Comparison of ENCODE assay signal across 24 cellular contexts in the genomic region with DNA sequence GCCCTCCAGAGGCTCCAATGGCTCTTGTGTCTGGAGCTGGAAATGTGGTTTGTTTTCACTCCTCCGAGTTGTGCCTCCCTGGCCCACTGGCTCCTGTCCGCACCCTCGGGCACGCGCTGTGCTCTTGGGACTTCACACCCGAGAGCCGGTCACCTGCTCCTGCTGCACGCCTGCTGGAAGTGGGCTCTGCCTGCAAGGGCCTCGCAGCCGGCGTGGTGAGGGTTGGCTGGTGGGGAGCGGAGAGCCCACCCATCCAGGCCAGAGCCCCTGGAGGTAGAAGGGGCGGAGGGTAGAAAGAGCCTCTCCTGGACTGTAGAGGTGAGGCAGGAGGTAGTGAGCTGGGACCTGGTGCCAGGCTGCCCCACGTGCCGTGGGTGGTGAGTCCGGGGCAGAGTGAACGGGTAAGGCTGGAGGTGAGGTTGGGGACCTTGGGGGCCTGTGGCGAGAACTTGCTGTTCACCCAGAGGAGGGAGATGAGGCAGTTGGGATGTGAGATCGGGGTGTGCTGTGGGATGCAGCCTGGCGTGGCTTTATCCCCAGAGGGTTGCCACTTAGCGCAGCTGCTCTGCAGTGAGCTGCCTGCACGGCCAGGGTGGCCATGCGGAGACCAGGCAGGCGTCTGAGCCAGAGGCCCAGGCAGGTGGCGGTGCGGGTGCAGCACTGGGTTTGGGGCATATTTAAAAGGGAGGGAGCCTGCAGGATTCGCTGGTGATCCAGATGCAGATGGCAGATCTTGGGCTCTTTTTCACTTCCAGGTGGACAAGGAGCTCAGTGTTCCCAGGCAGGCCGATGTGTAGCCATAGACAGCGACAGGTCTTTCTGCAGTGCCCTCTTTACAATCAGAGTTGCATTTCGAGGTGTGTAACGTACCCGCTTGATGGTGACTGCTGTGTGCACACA. TPM values are rescaled to one million over a fixed set of nuclear protein-coding genes. Genes with fewer than 3 reads are reported as not detected.
DNase-seq lines count a peak whose midpoint lies in the region; ATAC-seq and TF ChIP-seq lines count a peak whose summit lies in the region.
"Had no signal": no experiment of that assay in that cellular context is flagged by ENCODE, and none has a peak within 500 bp of the region (broad histone marks: within the 10 kb centered on the region; RNA-seq: fewer than 3 reads in every experiment).

No MANE protein-coding gene starts in this region.

- POLR2A ChIA-PET in IMR-90 (lab: Charles Lee; ENCODE audit: unreplicated experiment): no interaction called here

- no peaks in the 10 kb centered on the region for H3K9me3 Mint-ChIP-seq in activated naive CD4-positive, alpha-beta T cell treated with anti-CD3 and anti-CD28 coated beads, Interleukin-2, amount 50 U/mL, for 24 hours
- H3K9me3 Mint-ChIP-seq: activated T-helper 17 cell treated with anti-CD3 and anti-CD28 coated beads, Interleukin-2, amount 50 U/mL, for 72 hours; brain; T-helper 1 cell treated with Interleukin-12 subunit alpha and Interleukin-12 subunit beta and Interleukin-4 antibody, amounts not matched to agents 30 μg/mL and 1 μg/mL, for 36 hours had no signal

- H3K4me2 ChIP-seq in IMR-90 (ENCODE audit: low read depth, low read length): no peak overlapping the region
- no peak overlapping the region for H3K4me2 ChIP-seq in osteoblast (ENCODE audit: insufficient read depth, low read length)
- no peak overlapping the region for H3K4me2 ChIP-seq in mesendoderm (ENCODE audit: low read length)

- no peak overlapping the region for H2BK120ac ChIP-seq in IMR-90 (ENCODE audit: low read depth, low read length)
- H2BK120ac ChIP-seq in mesendoderm (ENCODE audit: low read depth, low read length): no peak overlapping the region

- H3K4me3 ChIP-seq in IMR-90 (ENCODE audit: insufficient read depth, low read depth, low read length): no peak overlapping the region
- H3K4me3 ChIP-seq in heart right ventricle: no peak overlapping the region
- no peak overlapping the region for H3K4me3 ChIP-seq in osteoblast (ENCODE audit: insufficient read depth, low read length)
- H3K4me3 ChIP-seq in mesendoderm (ENCODE audit: low read length): no peak overlapping the region
- H3K4me3 ChIP-seq in Peyer's patch: no peak overlapping the region
- H3K4me3 ChIP-seq: coronary artery, esophagus squamous epithelium, gastrocnemius medialis, lung, suprapubic skin, uterus had no signal

- no peaks in the 10 kb centered on the region for H3K4me1 Mint-ChIP-seq in activated naive CD4-positive, alpha-beta T cell treated with anti-CD3 and anti-CD28 coated beads, Interleukin-2, amount 50 U/mL, for 24 hours
- H3K4me1 Mint-ChIP-seq: activated T-helper 17 cell treated with anti-CD3 and anti-CD28 coated beads, Interleukin-2, amount 50 U/mL, for 72 hours; H9 had no signal

- no peak overlapping the region for H2AK9ac ChIP-seq in IMR-90 (replicated peaks; ENCODE audit: low read depth, low read length, poor library complexity)

- H3K4me3 Mint-ChIP-seq in activated naive CD4-positive, alpha-beta T cell treated with anti-CD3 and anti-CD28 coated beads, Interleukin-2, amount 50 U/mL, for 24 hours: no peak overlapping the region
- H3K4me3 Mint-ChIP-seq: activated T-helper 17 cell treated with anti-CD3 and anti-CD28 coated beads, Interleukin-2, amount 50 U/mL, for 72 hours; brain; T-helper 1 cell treated with Interleukin-12 subunit alpha and Interleukin-12 subunit beta and Interleukin-4 antibody, amounts not matched to agents 30 μg/mL and 1 μg/mL, for 36 hours had no signal

- no peak for TF ChIP-seq CTCF in IMR-90 (conservative IDR thresholded peaks at IDR 0.05; ENCODE audit: low read depth, low read length)
- no peak for TF ChIP-seq CTCF in heart right ventricle (IDR thresholded peaks at IDR 0.05)
- no peak for TF ChIP-seq CTCF in osteoblast (IDR thresholded peaks at IDR 0.05; ENCODE audit: extremely low read depth, low read depth, low read length)
- no peak for TF ChIP-seq CTCF in Peyer's patch (IDR thresholded peaks at IDR 0.05)

- peaks cover 28 to 53% of the 10 kb centered on the region in 2 experiments for H3K79me1 ChIP-seq in IMR-90 (ENCODE audit: low read depth in 1 of 2, low read length in 2 of 2)
- H3K79me1 ChIP-seq in mesendoderm (ENCODE audit: low read length): peaks cover 1% of the 10 kb centered on the region

- peak overlapping the region; percentile 59 for H3K27ac Mint-ChIP-seq in activated naive CD4-positive, alpha-beta T cell treated with anti-CD3 and anti-CD28 coated beads, Interleukin-2, amount 50 U/mL, for 24 hours
- H3K27ac Mint-ChIP-seq: activated T-helper 17 cell treated with anti-CD3 and anti-CD28 coated beads, Interleukin-2, amount 50 U/mL, for 72 hours had no signal

- H3K14ac ChIP-seq in IMR-90 (replicated peaks; ENCODE audit: low read depth, low read length): no peak overlapping the region

- ATAC-seq in IMR-90 (ENCODE audit: low read depth): no peak
- peak in 5 of 8 donors; percentile 6 to 29 (median 7) for ATAC-seq in heart right ventricle
- no peak for ATAC-seq in sciatic nerve
- ATAC-seq: activated T-helper 17 cell treated with anti-CD3 and anti-CD28 coated beads, Interleukin-2, amount 50 U/mL, for 72 hours; gastrocnemius medialis had no signal

- no peak overlapping the region for H4K8ac ChIP-seq in IMR-90 (ENCODE audit: low read depth in 2 of 2, low read length in 2 of 2)
- H4K8ac ChIP-seq in mesendoderm (ENCODE audit: low read depth, low read length): no peak overlapping the region

- H3K36me3 ChIP-seq in IMR-90 (ENCODE audit: control insufficient read depth, insufficient read depth, low read length) (peaks cover 51% of the 10 kb centered on the region), heart right ventricle (peaks cover 0 to 77% (median 10%) of the 10 kb centered on the region in 9 donors), osteoblast (ENCODE audit: insufficient read depth, low read length) (peaks cover 39% of the 10 kb centered on the region), mesendoderm (ENCODE audit: control insufficient read depth, insufficient read depth, low read length) (peaks cover 7% of the 10 kb centered on the region), Peyer's patch (peaks cover 0 to 45% (median 0%) of the 10 kb centered on the region in 3 donors)
- H3K36me3 ChIP-seq: gastrocnemius medialis, uterus had no signal

- CTCF ChIA-PET in IMR-90 (lab: Yijun Ruan, JAX): no interaction called here

- TF ChIP-seq POLR2A in IMR-90 (IDR thresholded peaks at IDR 0.05; ENCODE audit: low read depth, low read length) (no peak), Peyer's patch (IDR thresholded peaks at IDR 0.05) (no peak)

- H3K79me2 ChIP-seq in osteoblast (ENCODE audit: insufficient read depth, low read length) (peaks cover 35% of the 10 kb centered on the region), mesendoderm (ENCODE audit: control insufficient read depth, insufficient read depth, low read length) (no peaks in the 10 kb centered on the region)

- H3K36me3 Mint-ChIP-seq in activated naive CD4-positive, alpha-beta T cell treated with anti-CD3 and anti-CD28 coated beads, Interleukin-2, amount 50 U/mL, for 24 hours: peaks cover 2% of the 10 kb centered on the region

- H2BK15ac ChIP-seq in IMR-90 (ENCODE audit: low read depth, low read length) (no peak overlapping the region), mesendoderm (replicated peaks; ENCODE audit: low read depth) (no peak overlapping the region)

- DNase-seq in activated naive CD4-positive, alpha-beta T cell treated with anti-CD3 and anti-CD28 coated beads, Interleukin-2, amount 50 U/mL, for 16 hours: no peak
- DNase-seq in IMR-90 (no peak), heart right ventricle (no peak), osteoblast (ENCODE audit: insufficient read length, low spot score, missing footprints) (peak; percentile 58), sciatic nerve (ENCODE audit: low spot score) (no peak), mesendoderm (no peak), Peyer's patch (no peak)
- DNase-seq: ACHN; esophagus squamous epithelium; gastrocnemius medialis; H9; NCI-H146; NCI-H524; NK-92 treated with Interleukin-12 subunit alpha and Interleukin-12 subunit beta, amount 100 ng/mL, for 24 hours; small intestine; stimulated activated CD4-positive, alpha-beta T cell treated with anti-CD3 and anti-CD28 coated beads, Interleukin-1b, Interleukin-23, amount 100 ng/mL, for 48 hours; uterus had no signal

- H3K4ac ChIP-seq in IMR-90 (ENCODE audit: low read depth, low read length) (no peak overlapping the region), mesendoderm (ENCODE audit: low read depth, low read length) (no peak overlapping the region)

- H2AFZ ChIP-seq in IMR-90 (replicated peaks; ENCODE audit: low read length, poor library complexity) (no peak overlapping the region), osteoblast (ENCODE audit: low read length) (no peak overlapping the region)

- no peaks in the 10 kb centered on the region for H3K27me3 Mint-ChIP-seq in activated naive CD4-positive, alpha-beta T cell treated with anti-CD3 and anti-CD28 coated beads, Interleukin-2, amount 50 U/mL, for 24 hours
- H3K27me3 Mint-ChIP-seq: activated T-helper 17 cell treated with anti-CD3 and anti-CD28 coated beads, Interleukin-2, amount 50 U/mL, for 72 hours; brain had no signal

- intact Hi-C loops in IMR-90 (cut with micrococcal nuclease): no loop called here
- intact Hi-C loops in heart right ventricle (cut with DNase I): no loop called here
- intact Hi-C loops in sciatic nerve (cut with DNase I): loop anchor here (2.0 kb wide), 1 partner anchor 14 kb away; no protein-coding TSS in a partner anchor

- in situ Hi-C loops in IMR-90 (cut with MboI; ENCODE audit: low sequenced_read_pairs): no loop called here

- no peak overlapping the region for H3K18ac ChIP-seq in IMR-90 (ENCODE audit: low read depth, low read length)
- no peak overlapping the region for H3K18ac ChIP-seq in mesendoderm (ENCODE audit: low read length)

- H3K23ac ChIP-seq in IMR-90 (ENCODE audit: low read depth, low read length) (no peak overlapping the region), mesendoderm (ENCODE audit: low read length) (no peak overlapping the region)

- H3K27me3 ChIP-seq in IMR-90 (ENCODE audit: control insufficient read depth, insufficient read depth, low read length): no peaks in the 10 kb centered on the region
- no peaks in the 10 kb centered on the region for H3K27me3 ChIP-seq in heart right ventricle
- H3K27me3 ChIP-seq in osteoblast (ENCODE audit: insufficient read depth, low read length): no peaks in the 10 kb centered on the region
- H3K27me3 ChIP-seq in mesendoderm (ENCODE audit: insufficient read depth, low read length, poor library complexity): no peaks in the 10 kb centered on the region
- no peaks in the 10 kb centered on the region for H3K27me3 ChIP-seq in Peyer's patch
- H3K27me3 ChIP-seq: esophagus squamous epithelium, gastrocnemius medialis, suprapubic skin, uterus had no signal

- H2AK5ac ChIP-seq in IMR-90 (ENCODE audit: low read depth, low read length): no peak overlapping the region
- H2AK5ac ChIP-seq in mesendoderm (ENCODE audit: low read length): no peak overlapping the region

- BruUV-seq in IMR-90 (replicated peaks; lab: Mats Ljungman, UMichigan): no TSS peak

- H3K27ac ChIP-seq in IMR-90 (ENCODE audit: insufficient read depth, low read length): no peak overlapping the region
- no peak overlapping the region for H3K27ac ChIP-seq in heart right ventricle
- no peak overlapping the region for H3K27ac ChIP-seq in osteoblast (ENCODE audit: low read depth, low read length)
- H3K27ac ChIP-seq in mesendoderm (ENCODE audit: low read depth, low read length): no peak overlapping the region
- no peak overlapping the region for H3K27ac ChIP-seq in Peyer's patch
- H3K27ac ChIP-seq: coronary artery, esophagus squamous epithelium, gastrocnemius medialis, suprapubic skin, uterus had no signal

- H4K5ac ChIP-seq in IMR-90 (ENCODE audit: low read depth, low read length): no peak overlapping the region
- no peak overlapping the region for H4K5ac ChIP-seq in mesendoderm (ENCODE audit: low read length)

- H3K9ac ChIP-seq in IMR-90 (ENCODE audit: low read depth, low read length): no peak overlapping the region
- no peak overlapping the region for H3K9ac ChIP-seq in mesendoderm (ENCODE audit: low read length)

- no peaks in the 10 kb centered on the region for H3K9me3 ChIP-seq in IMR-90 (ENCODE audit: control insufficient read depth, insufficient read depth, low read length)
- H3K9me3 ChIP-seq in heart right ventricle: no peaks in the 10 kb centered on the region
- H3K9me3 ChIP-seq in osteoblast (ENCODE audit: low read depth, low read length): no peaks in the 10 kb centered on the region
- H3K9me3 ChIP-seq in Peyer's patch: no peaks in the 10 kb centered on the region
- H3K9me3 ChIP-seq: esophagus squamous epithelium, gastrocnemius medialis, suprapubic skin, uterus had no signal

- H2BK5ac ChIP-seq in IMR-90 (ENCODE audit: low read depth, low read length, poor library complexity, severe bottlenecking): no peak overlapping the region
- H2BK5ac ChIP-seq in mesendoderm (ENCODE audit: low read length): no peak overlapping the region

- 94% methylated on average over 6 of the region's 32 CpGs; no CpG with 5 or more reads in 1 of the 2 experiments for WGBS in IMR-90 (ENCODE audit: extremely low coverage in 2 of 2, insufficient read length in 1 of 2), 2 experiments
- WGBS in heart right ventricle, 2 donors: 95% methylated on average over 32 of the region's 32 CpGs
- no CpG with 5 or more reads among the region's 32 CpGs for WGBS in mesendoderm (ENCODE audit: extremely low coverage, insufficient coverage, low lambda C conversion rate)

- no peak overlapping the region for H2BK20ac ChIP-seq in IMR-90 (ENCODE audit: low read depth, low read length)

- H4K20me1 ChIP-seq in IMR-90 (ENCODE audit: insufficient read depth, low read length) (peaks cover 49% of the 10 kb centered on the region), osteoblast (ENCODE audit: insufficient read depth, low read length) (peaks cover 43% of the 10 kb centered on the region)

- H3K56ac ChIP-seq in IMR-90 (ENCODE audit: extremely low read depth, insufficient read depth, low read length) (0 out of 2 replicates have a peak overlapping the region, but pooled peaks have one; percentile 0), mesendoderm (ENCODE audit: low read length) (no peak overlapping the region)

- no peak for TF ChIP-seq RAD21 in IMR-90 (IDR thresholded peaks at IDR 0.05; ENCODE audit: low read length)

- dilution Hi-C loops in IMR-90 (cut with HindIII; ENCODE audit: low sequenced_read_pairs, unreplicated experiment): no loop called here

- no peak overlapping the region for H4K91ac ChIP-seq in IMR-90 (ENCODE audit: insufficient read depth, low read depth, low read length)

- no peaks in the 10 kb centered on the region for H3K4me1 ChIP-seq in IMR-90 (ENCODE audit: control insufficient read depth, insufficient read depth, low read length)
- H3K4me1 ChIP-seq in heart right ventricle: peaks cover 0 to 26% (median 12%) of the 10 kb centered on the region in 9 donors
- peaks cover 24% of the 10 kb centered on the region for H3K4me1 ChIP-seq in osteoblast (ENCODE audit: insufficient read depth, low read length)
- H3K4me1 ChIP-seq in mesendoderm (ENCODE audit: control insufficient read depth, low read depth, low read length): no peaks in the 10 kb centered on the region
- no peaks in the 10 kb centered on the region for H3K4me1 ChIP-seq in Peyer's patch
- H3K4me1 ChIP-seq: uterus had no signal

- peaks cover 10% of the 10 kb centered on the region for H3K9me1 ChIP-seq in IMR-90 (ENCODE audit: insufficient read depth, low read length)

RNA-seq across cellular contexts. Expression of gene PCGF3, which starts 48.8 kb away (rescaled TPM):
- total RNA-seq in IMR-90 (2012; rRNA removed) (40.0 and 45.0 TPM in 2 replicates), heart right ventricle (10 to 100 TPM; 17.5 to 26.1 (median 20.9) TPM), osteoblast (32.7 and 43.1 TPM in 2 replicates), sciatic nerve (50.3 TPM), Peyer's patch (100 to 1,000 TPM in 2 of 4 donors, 10 to 100 TPM in 2; 58.3 to 168 (median 93.0) TPM)
- polyA plus RNA-seq in IMR-90 (2012; rRNA removed) (55.3 and 59.4 TPM in 2 replicates), heart right ventricle (10 to 100 TPM; 21.7 to 50.8 TPM)
- polyA plus RNA-seq in IMR-90 (2012; cell fraction: cytosol; rRNA removed): 33.1 and 59.8 TPM in 2 replicates
- polyA plus RNA-seq in IMR-90 (2012; cell fraction: nucleus; rRNA removed; ENCODE audit: low replicate concordance): 190 and 236 TPM in 2 replicates
- polyA plus RNA-seq in mesendoderm (2013, experiment 1 of 2): 30.3 TPM
- polyA plus RNA-seq in mesendoderm (2013, experiment 2 of 2): 31.4 TPM

Comparison
In these comparisons a context has a peak if more than half of its experiments do, and no peak if none do; other contexts are left out.
1. ATAC-seq: peak in heart right ventricle (5 of 8); none in IMR-90 (single experiment) and sciatic nerve (single experiment).